Comparison of ENCODE assay signal across 8 cellular contexts in the genomic region with DNA sequence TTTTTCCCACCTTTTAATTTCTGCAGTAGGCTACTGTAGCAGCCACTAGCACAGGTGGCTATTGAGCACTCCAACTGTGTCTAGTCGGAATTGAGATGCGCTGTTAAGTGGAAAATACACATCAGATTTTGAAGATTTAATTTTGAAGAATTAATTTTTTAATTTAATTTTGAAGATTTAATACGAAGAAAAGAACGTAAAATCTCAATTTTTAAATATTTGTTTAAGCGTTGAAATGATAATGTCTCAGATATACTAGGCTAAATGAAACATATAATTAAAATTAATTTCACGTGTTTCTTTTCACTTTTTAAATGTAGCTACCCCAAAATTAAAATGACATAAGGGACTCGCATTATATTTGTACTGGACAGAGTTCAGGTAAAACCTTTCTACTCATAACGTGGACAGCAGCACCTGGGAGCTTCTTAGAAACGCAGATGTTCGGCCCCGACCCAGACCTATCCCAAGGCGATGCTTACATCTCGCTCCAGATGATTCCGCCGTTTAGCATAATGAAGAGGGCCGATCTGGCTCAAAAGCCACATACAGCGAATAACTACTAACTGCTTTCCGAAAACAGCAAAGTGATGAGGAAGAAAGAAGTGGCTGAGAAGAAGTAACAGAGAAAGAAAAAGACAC. TPM values are rescaled to one million over a fixed set of nuclear protein-coding genes. Genes with fewer than 3 reads are reported as not detected.
DNase-seq lines count a peak whose midpoint lies in the region; ATAC-seq, FAIRE-seq and TF ChIP-seq lines count a peak whose summit lies in the region.

No MANE protein-coding gene starts in this region.

- no peaks in the 10 kb centered on the region for H3K27me3 Mint-ChIP-seq in Calu3 (ENCODE audit: unreplicated experiment)

- H3K9me3 Mint-ChIP-seq in Calu3 (ENCODE audit: low read depth, unreplicated experiment) = no peaks in the 10 kb centered on the region

- H3K4me2 ChIP-seq in KMS-11 = peak overlapping the region; percentile 65

- no peak for TF ChIP-seq EP300 in stomach (IDR thresholded peaks at IDR 0.05)

- peak; percentile 85 for FAIRE-seq in islet of Langerhans (lab: Jason Lieb, UNC)

- CTCF ChIA-PET in Calu3 (lab: Charles Lee) = no interaction called here

- TF ChIP-seq CTCF in Calu3 (IDR thresholded peaks at IDR 0.05; ENCODE audit: unreplicated experiment) (no peak), KMS-11 (conservative IDR thresholded peaks at IDR 0.05; ENCODE audit: low read depth, low read length) (no peak), stomach (IDR thresholded peaks at IDR 0.05) (no peak)

- H3K4me1 ChIP-seq in KMS-11 (ENCODE audit: low read depth, poor library complexity, severe bottlenecking) (peaks cover 30% of the 10 kb centered on the region), stomach (peaks cover 11 to 61% (median 39%) of the 10 kb centered on the region in 4 donors)

- H3K27ac Mint-ChIP-seq in Calu3 (ENCODE audit: unreplicated experiment) = peak overlapping the region; percentile 75

- H3K79me2 ChIP-seq in KMS-11 (ENCODE audit: insufficient read depth, low read depth) = peaks cover 25% of the 10 kb centered on the region; the same call in 1 of the 2 replicates

- ATAC-seq in HG02798 (IDR thresholded peaks at IDR 0.05; ENCODE audit: poor library complexity, unreplicated experiment) = no peak
- ATAC-seq in GM21717 (IDR thresholded peaks at IDR 0.05; ENCODE audit: unreplicated experiment) = no peak

- H3K4me3 ChIP-seq in KMS-11 (IDR thresholded peaks at IDR 0.05; ENCODE audit: insufficient read depth, low read depth, low read length) (no peak overlapping the region), stomach (peak overlapping the region; percentile 96 to 98 (median 96))

- no peak for TF ChIP-seq POLR2A in stomach (IDR thresholded peaks at IDR 0.05)

- 15 to 21% (median 19%) methylated on average over 18 of the region's 18 CpGs for WGBS in stomach, 5 donors

- H3K9me3 ChIP-seq in stomach = no peaks in the 10 kb centered on the region

- H3K4me1 Mint-ChIP-seq in Calu3 (ENCODE audit: low read depth, unreplicated experiment) = no peaks in the 10 kb centered on the region

- H3K27me3 ChIP-seq in KMS-11 (ENCODE audit: insufficient read depth, low read depth) (peaks cover 8% of the 10 kb centered on the region; the same call in 1 of the 2 replicates), stomach (no peaks in the 10 kb centered on the region)

- no TSS peak for BruUV-seq in Calu3 (replicated peaks; lab: Mats Ljungman, UMichigan)

- peak overlapping the region; percentile 38 for H2AFZ ChIP-seq in KMS-11 (ENCODE audit: low read depth)

- no peaks in the 10 kb centered on the region for H4K20me1 ChIP-seq in KMS-11 (ENCODE audit: insufficient read depth)

- H3K9ac ChIP-seq in KMS-11 = peak overlapping the region; percentile 53

- DNase-seq in Calu3 = no peak
- DNase-seq in stomach = no peak
- DNase-seq in LoVo (ENCODE audit: low spot score) = no peak

- peaks cover 28% of the 10 kb centered on the region for H3K36me3 Mint-ChIP-seq in Calu3 (ENCODE audit: insufficient read depth, unreplicated experiment)

- H3K27ac ChIP-seq in KMS-11 (peak overlapping the region; percentile 25), angular gyrus (ENCODE audit: low read depth, low read length) (peak overlapping the region; percentile 100), stomach (peak overlapping the region in 4 of 5 donors; percentile 90 to 95 (median 93))

- no peaks in the 10 kb centered on the region for H3K36me3 ChIP-seq in KMS-11 (ENCODE audit: insufficient read depth)
- H3K36me3 ChIP-seq in stomach = peaks cover 0 to 5% (median 0%) of the 10 kb centered on the region in 4 donors

- intact Hi-C loops in Calu3 (cut with micrococcal nuclease; ENCODE audit: unreplicated experiment) = loop anchor here (5.0 to 10.0 kb wide), 2 partner anchors 46 to 144 kb away; no protein-coding TSS in a partner anchor
- intact Hi-C loops in stomach (cut with DNase I; ENCODE audit: low total_unique reads) = no loop called here

- H3K4me3 Mint-ChIP-seq in Calu3 (ENCODE audit: low read depth, unreplicated experiment) = peak overlapping the region; percentile 77

RNA-seq across cellular contexts. Expression of gene CRYZL1, which starts 0.7 kb away (rescaled TPM):
- total RNA-seq in Calu3 (2022) = 16.2 and 22.1 TPM in 2 replicates
- total RNA-seq in stomach = 10 to 100 TPM in 4 of 5 donors, 1 to 10 TPM in 1; 9.3 to 73.5 (median 50.0) TPM
- 10 to 100 TPM; 17.6 to 33.9 (median 23.8) TPM for polyA plus RNA-seq in stomach

RNA-seq across cellular contexts. Expression of gene ITSN1, which starts 1.5 kb away (rescaled TPM):
- total RNA-seq in Calu3 (2022) (27.8 and 30.6 TPM in 2 replicates), stomach (10 to 100 TPM; 17.1 to 83.5 (median 47.7) TPM)
- polyA plus RNA-seq in stomach = 10 to 100 TPM in 1 of 3 donors, 1 to 10 TPM in 2; 6.0 to 10.7 (median 9.4) TPM

RNA-seq across cellular contexts. Expression of gene DONSON, which starts 52.3 kb away (rescaled TPM):
- total RNA-seq in Calu3 (2022) (13.8 and 18.2 TPM in 2 replicates), stomach (10 to 100 TPM in 3 of 5 donors, 1 to 10 TPM in 1, under 1 TPM in 1; 0.58 to 72.4 (median 19.1) TPM)
- 10 to 100 TPM in 1 of 3 donors, 1 to 10 TPM in 2; 5.9 to 13.1 (median 6.3) TPM for polyA plus RNA-seq in stomach

Comparison
In these comparisons a context has a peak if more than half of its experiments do, and no peak if none do; other contexts are left out.
1. H3K27ac ChIP-seq: peak in every context shown above with its lines; median percentile 100 in angular gyrus; 93 in stomach; 25 in KMS-11.